In genomic region chr3:82940124-82940523, GRCh38 we compare ENCODE assay signal across 19 cellular contexts.
DNase-seq lines count a peak whose midpoint lies in the region; ATAC-seq and TF ChIP-seq lines count a peak whose summit lies in the region.
"Had no signal": no experiment of that assay in that cellular context is flagged by ENCODE, and none has a peak within 500 bp of the region (broad histone marks: within the 10 kb centered on the region; RNA-seq: fewer than 3 reads in every experiment).

No MANE protein-coding gene starts in this region.

- H3K36me3 Mint-ChIP-seq in activated CD8-positive, alpha-beta memory T cell treated with anti-CD3 and anti-CD28 coated beads, Interleukin-2, amount 10 ng/mL, durations not matched to agents 7 days and 5 days: no peaks in the 10 kb centered on the region
- H3K36me3 Mint-ChIP-seq in natural killer cell (peaks cover 4% of the 10 kb centered on the region), HFFc6 (ENCODE audit: low read depth) (no peaks in the 10 kb centered on the region; the same call in 1 of the 2 replicates)
- no peaks in the 10 kb centered on the region for H3K36me3 Mint-ChIP-seq in natural killer cell treated with Interleukin-12 subunit alpha and Interleukin-12 subunit beta and Interleukin-15 and Interleukin-18, amount 100 ng/mL, for 72 hours
- H3K36me3 Mint-ChIP-seq: IgD-negative memory B cell had no signal

- no peak overlapping the region for H3K4me3 ChIP-seq in aorta (ENCODE audit: low read length in 2 of 2)

- H3K9me3 ChIP-seq in aorta (ENCODE audit: control insufficient read depth, low read length): no peaks in the 10 kb centered on the region

- no peak overlapping the region for H3K27ac ChIP-seq in aorta (ENCODE audit: low read depth in 1 of 2, low read length in 2 of 2)
- H3K27ac ChIP-seq: HL-60 had no signal

- peak; percentile 11 for DNase-seq in activated CD8-positive, alpha-beta memory T cell treated with anti-CD3 and anti-CD28 coated beads, Interleukin-2, amount 50 U/mL, for 4 hours
- no peak for DNase-seq in activated CD8-positive, alpha-beta memory T cell treated with anti-CD3 and anti-CD28 coated beads, Interleukin-2, amount 10 ng/mL, durations not matched to agents 7 days and 5 days
- DNase-seq in natural killer cell (peak; percentile 5), mesenteric fat pad (ENCODE audit: low spot score) (peak; percentile 74), aorta (peak; percentile 9 to 59), HFFc6 (no peak)
- no peak for DNase-seq in natural killer cell treated with Interleukin-12 subunit alpha and Interleukin-12 subunit beta and Interleukin-15 and Interleukin-18, amount 100 ng/mL, for 72 hours (ENCODE audit: low spot score)
- DNase-seq: 8988T, DMS 273 treated with DMSO at 0.1 percent for 48 hours, DND-41, Karpas-422, NCI-H1417 treated with DMSO at 0.1 percent for 48 hours, NCI-H187 treated with DMSO at 0.1 percent for 48 hours, NCI-H345, NCI-H524 treated with DMSO at 0.1 percent for 48 hours had no signal

- WGBS in aorta, 2 donors: 93 to 97% methylated on average over 16 of the region's 16 CpGs

- no peaks in the 10 kb centered on the region for H3K27me3 ChIP-seq in aorta (ENCODE audit: control insufficient read depth in 1 of 2, insufficient read depth in 2 of 2, low read length in 1 of 2)

- H3K4me3 Mint-ChIP-seq in activated CD8-positive, alpha-beta memory T cell treated with anti-CD3 and anti-CD28 coated beads, Interleukin-2, amount 10 ng/mL, durations not matched to agents 7 days and 5 days: no peak overlapping the region
- H3K4me3 Mint-ChIP-seq in natural killer cell (no peak overlapping the region), HFFc6 (no peak overlapping the region)
- no peak overlapping the region for H3K4me3 Mint-ChIP-seq in natural killer cell treated with Interleukin-12 subunit alpha and Interleukin-12 subunit beta and Interleukin-15 and Interleukin-18, amount 100 ng/mL, for 72 hours
- H3K4me3 Mint-ChIP-seq: B cell, IgD-negative memory B cell had no signal

- no peaks in the 10 kb centered on the region for H3K27me3 Mint-ChIP-seq in activated CD8-positive, alpha-beta memory T cell treated with anti-CD3 and anti-CD28 coated beads, Interleukin-2, amount 10 ng/mL, durations not matched to agents 7 days and 5 days
- no peaks in the 10 kb centered on the region for H3K27me3 Mint-ChIP-seq in natural killer cell (ENCODE audit: low read depth in 2 of 2)
- no peaks in the 10 kb centered on the region for H3K27me3 Mint-ChIP-seq in natural killer cell treated with Interleukin-12 subunit alpha and Interleukin-12 subunit beta and Interleukin-15 and Interleukin-18, amount 100 ng/mL, for 72 hours
- H3K27me3 Mint-ChIP-seq in HFFc6 (ENCODE audit: insufficient read depth): no peaks in the 10 kb centered on the region
- H3K27me3 Mint-ChIP-seq: B cell, IgD-negative memory B cell had no signal

- no peak overlapping the region for H3K27ac Mint-ChIP-seq in activated CD8-positive, alpha-beta memory T cell treated with anti-CD3 and anti-CD28 coated beads, Interleukin-2, amount 10 ng/mL, durations not matched to agents 7 days and 5 days
- no peak overlapping the region for H3K27ac Mint-ChIP-seq in natural killer cell
- no peak overlapping the region for H3K27ac Mint-ChIP-seq in natural killer cell treated with Interleukin-12 subunit alpha and Interleukin-12 subunit beta and Interleukin-15 and Interleukin-18, amount 100 ng/mL, for 72 hours
- H3K27ac Mint-ChIP-seq in HFFc6: no peak overlapping the region
- H3K27ac Mint-ChIP-seq: B cell, IgD-negative memory B cell had no signal

- no peak for ATAC-seq in activated CD8-positive, alpha-beta memory T cell treated with anti-CD3 and anti-CD28 coated beads, Interleukin-2, amount 10 ng/mL, durations not matched to agents 7 days and 5 days
- no peak for ATAC-seq in natural killer cell
- no peak for ATAC-seq in natural killer cell treated with Interleukin-12 subunit alpha and Interleukin-12 subunit beta and Interleukin-15 and Interleukin-18, amount 100 ng/mL, for 72 hours
- peak; percentile 31 for ATAC-seq in aorta (ENCODE audit: low FRiP score)
- no peak for ATAC-seq in SK-N-SH treated with all-trans-retinoic acid at 6 μM for 48 hours

- intact Hi-C loops in natural killer cell (cut with micrococcal nuclease): no loop called here
- intact Hi-C loops in aorta (cut with DNase I): no loop called here

- H3K4me1 Mint-ChIP-seq in activated CD8-positive, alpha-beta memory T cell treated with anti-CD3 and anti-CD28 coated beads, Interleukin-2, amount 10 ng/mL, durations not matched to agents 7 days and 5 days: no peaks in the 10 kb centered on the region
- H3K4me1 Mint-ChIP-seq in natural killer cell (no peaks in the 10 kb centered on the region), HFFc6 (ENCODE audit: low read depth) (no peaks in the 10 kb centered on the region)
- no peaks in the 10 kb centered on the region for H3K4me1 Mint-ChIP-seq in natural killer cell treated with Interleukin-12 subunit alpha and Interleukin-12 subunit beta and Interleukin-15 and Interleukin-18, amount 100 ng/mL, for 72 hours (ENCODE audit: low read depth in 2 of 2)
- H3K4me1 Mint-ChIP-seq: B cell, IgD-negative memory B cell had no signal

- no peaks in the 10 kb centered on the region for H3K36me3 ChIP-seq in aorta (ENCODE audit: control insufficient read depth in 1 of 2, insufficient read depth in 2 of 2, low read length in 1 of 2)

- H3K9me3 Mint-ChIP-seq in activated CD8-positive, alpha-beta memory T cell treated with anti-CD3 and anti-CD28 coated beads, Interleukin-2, amount 10 ng/mL, durations not matched to agents 7 days and 5 days (ENCODE audit: low read depth): peaks cover 8% of the 10 kb centered on the region
- H3K9me3 Mint-ChIP-seq in natural killer cell: peaks cover 12 to 23% of the 10 kb centered on the region in 2 donors
- peaks cover 12% of the 10 kb centered on the region for H3K9me3 Mint-ChIP-seq in natural killer cell treated with Interleukin-12 subunit alpha and Interleukin-12 subunit beta and Interleukin-15 and Interleukin-18, amount 100 ng/mL, for 72 hours
- H3K9me3 Mint-ChIP-seq in HFFc6: peaks cover 19% of the 10 kb centered on the region

- no peak for TF ChIP-seq CTCF in natural killer cell (IDR thresholded peaks at IDR 0.05)
- no peak for TF ChIP-seq CTCF in HFFc6 (IDR thresholded peaks at IDR 0.05)

- CTCF ChIA-PET in activated CD8-positive, alpha-beta memory T cell treated with anti-CD3 and anti-CD28 coated beads, Interleukin-2, amount 10 ng/mL, durations not matched to agents 7 days and 5 days (lab: Charles Lee): interaction anchor here (1.7 kb wide), 1 partner anchor 18 kb away, joined by 3 read pairs; no protein-coding TSS in a partner anchor

- H3K4me1 ChIP-seq in aorta (ENCODE audit: control insufficient read depth in 1 of 2, insufficient read depth in 2 of 2, low read length in 2 of 2): no peaks in the 10 kb centered on the region

TF ChIP-seq in SK-N-SH treated with all-trans-retinoic acid at 6 μM for 48 hours, 23 proteins besides CTCF, POLR2A, EP300 and RAD21 (continues in another document):
- no peak for TF ChIP-seq CREB5 (CRISPR knock-in tag; IDR thresholded peaks at IDR 0.05; ENCODE audit: low read depth)
- no peak for TF ChIP-seq RARB (CRISPR knock-in tag; IDR thresholded peaks at IDR 0.05)
- no peak for TF ChIP-seq OSR1 (CRISPR knock-in tag; IDR thresholded peaks at IDR 0.05)
- no peak for TF ChIP-seq TSHZ2 (CRISPR knock-in tag; IDR thresholded peaks at IDR 0.05)
- no peak for TF ChIP-seq ISL1 (CRISPR knock-in tag; IDR thresholded peaks at IDR 0.05)
- no peak for TF ChIP-seq CSRNP3 (CRISPR knock-in tag; IDR thresholded peaks at IDR 0.05)

Comparison
In these comparisons a context has a peak if more than half of its experiments do, and no peak if none do; other contexts are left out.
1. DNase-seq: peak in activated CD8-positive, alpha-beta memory T cell treated with anti-CD3 and anti-CD28 coated beads, Interleukin-2, amount 50 U/mL, for 4 hours (single experiment), natural killer cell (single experiment), mesenteric fat pad (single experiment) and aorta (2 of 2); none in activated CD8-positive, alpha-beta memory T cell treated with anti-CD3 and anti-CD28 coated beads, Interleukin-2, amount 10 ng/mL, durations not matched to agents 7 days and 5 days (single experiment), natural killer cell treated with Interleukin-12 subunit alpha and Interleukin-12 subunit beta and Interleukin-15 and Interleukin-18, amount 100 ng/mL, for 72 hours (single experiment) and HFFc6 (single experiment).